Comparison of ENCODE assay signal across 1 cellular context in the genomic region with DNA sequence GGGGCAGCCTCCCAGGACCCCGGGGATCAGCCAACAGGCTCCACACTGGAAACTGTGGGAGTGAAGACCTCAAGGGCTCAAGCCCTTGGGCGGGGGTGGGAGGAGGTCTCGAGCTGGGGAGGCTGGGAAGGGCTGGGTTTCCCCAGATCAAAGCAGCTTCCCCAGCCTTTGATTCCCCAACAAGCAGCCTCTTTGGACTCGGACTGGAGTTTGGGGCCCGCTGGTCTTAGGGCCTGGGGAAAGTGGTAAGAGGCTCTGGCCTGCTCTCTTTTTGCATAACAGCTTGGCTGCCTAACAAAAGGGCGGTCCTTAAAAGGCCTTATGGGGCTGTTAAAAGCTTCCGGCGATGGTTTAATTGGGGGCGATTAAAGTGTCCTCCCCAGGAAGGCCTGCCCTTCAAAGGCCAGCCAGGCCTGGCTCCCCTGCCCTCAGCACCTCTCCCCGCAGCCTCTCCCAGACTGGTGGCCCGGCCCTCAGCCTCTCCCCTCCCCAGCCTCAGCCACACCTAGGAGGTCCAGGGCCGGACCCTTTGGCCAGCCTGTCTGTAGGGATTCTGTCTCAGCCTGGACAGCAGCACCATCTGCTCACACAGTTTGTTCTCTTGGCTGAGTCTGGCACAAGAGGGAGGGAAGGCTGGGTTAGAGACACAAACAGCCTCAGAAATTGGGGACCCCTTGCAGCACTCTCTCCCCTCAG.
TF ChIP-seq lines count a peak whose summit lies in the region.

No MANE protein-coding gene starts in this region.

TF ChIP-seq in IMR-90, 13 proteins besides CTCF, POLR2A, EP300 and RAD21 (continued from another document):
- TF ChIP-seq ELK1 (IDR thresholded peaks at IDR 0.05; ENCODE audit: borderline replicate concordance, low read depth, low read length) = no peak
- TF ChIP-seq CHD1 (IDR thresholded peaks at IDR 0.05; ENCODE audit: low read depth, low read length) = no peak
- TF ChIP-seq NFE2L2 (IDR thresholded peaks at IDR 0.05; ENCODE audit: low read depth, low read length) = no peak
- no peak for TF ChIP-seq USF2 (IDR thresholded peaks at IDR 0.05; ENCODE audit: low read depth, low read length)
- TF ChIP-seq CEBPB (IDR thresholded peaks at IDR 0.05; ENCODE audit: low read depth, low read length) = no peak
